Comparison of ENCODE assay signal across 8 cellular contexts in the genomic region with DNA sequence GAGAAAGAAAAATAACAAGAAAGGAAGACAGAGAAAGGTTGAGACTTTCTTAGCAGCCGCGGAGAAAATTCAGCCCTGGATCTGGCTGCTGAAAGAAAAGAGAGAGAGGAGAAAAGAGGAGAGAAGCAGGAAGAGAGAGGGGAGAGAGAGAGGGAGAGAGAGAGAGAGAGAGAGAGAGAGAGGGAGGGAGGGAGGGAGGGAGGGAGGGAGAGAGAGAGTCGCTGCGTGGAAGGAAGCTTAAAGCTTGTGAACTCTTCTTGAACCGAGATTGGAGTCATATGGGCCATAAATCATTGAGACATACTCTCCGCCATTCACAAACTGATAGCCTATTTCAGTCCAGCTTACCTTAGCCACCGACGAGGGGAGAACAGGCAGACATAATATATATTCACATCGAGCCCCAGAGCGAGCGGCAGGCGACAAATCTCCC. TPM values are rescaled to one million over a fixed set of nuclear protein-coding genes. Genes with fewer than 3 reads are reported as not detected.
DNase-seq lines count a peak whose midpoint lies in the region; ATAC-seq, FAIRE-seq and TF ChIP-seq lines count a peak whose summit lies in the region.

No MANE protein-coding gene starts in this region.

- FAIRE-seq in D721Med (lab: Jason Lieb, UNC), result no peak

- H3K27me3 Mint-ChIP-seq in activated CD4-positive, alpha-beta T cell treated with anti-CD3 and anti-CD28 coated beads for 36 hours, result peaks cover 30% of the 10 kb centered on the region
- H3K27me3 Mint-ChIP-seq in neural crest cell (ENCODE audit: low read depth), result peaks cover 99% of the 10 kb centered on the region

- CTCF ChIA-PET in activated CD4-positive, alpha-beta T cell treated with anti-CD3 and anti-CD28 coated beads for 36 hours (lab: Charles Lee), result interaction anchor here (0.7 kb wide), 1 partner anchor 15 kb away, joined by 4 read pairs; no protein-coding TSS in a partner anchor
- CTCF ChIA-PET in PC-3 (lab: Charles Lee), result interaction anchor here (0.8 to 1.1 kb wide), 2 partner anchors 54 to 203 kb away, joined by 4 to 5 read pairs; no protein-coding TSS in a partner anchor

- POLR2A ChIA-PET in activated CD4-positive, alpha-beta T cell treated with anti-CD3 and anti-CD28 coated beads for 36 hours (lab: Charles Lee), result no interaction called here
- POLR2A ChIA-PET in PC-3 (lab: Charles Lee; ENCODE audit: unreplicated experiment), result interaction anchor here (0.5 to 0.6 kb wide), 2 partner anchors 15 to 507 kb away, joined by 3 to 9 read pairs; no protein-coding TSS in a partner anchor

- TF ChIP-seq CTCF in PC-3 (conservative IDR thresholded peaks at IDR 0.05; ENCODE audit: low read depth, low read length) (no peak), epithelial cell of proximal tubule (conservative IDR thresholded peaks at IDR 0.05; ENCODE audit: low read depth, low read length) (no peak), neural crest cell (conservative IDR thresholded peaks at IDR 0.05) (no peak), D721Med (IDR thresholded peaks at IDR 0.05; ENCODE audit: insufficient read depth, missing control alignments) (no peak)

- H3K4me1 ChIP-seq in PC-3 (ENCODE audit: insufficient read depth, low read length), result peaks cover 25% of the 10 kb centered on the region

- intact Hi-C loops in activated CD4-positive, alpha-beta T cell treated with anti-CD3 and anti-CD28 coated beads for 36 hours (cut with DNase I, micrococcal nuclease), result loop anchor here in 1 of 2 experiments (2.0 kb wide), 1 partner anchor 62 kb away; no protein-coding TSS in a partner anchor
- intact Hi-C loops in PC-3 (cut with micrococcal nuclease), result loop anchor here (5.0 kb wide), 1 partner anchor 58 kb away; no protein-coding TSS in a partner anchor

- no peaks in the 10 kb centered on the region for H3K36me3 ChIP-seq in PC-3 (ENCODE audit: low read depth, low read length)

- H3K9me3 ChIP-seq in PC-3 (ENCODE audit: low read length), result no peaks in the 10 kb centered on the region

- 0 out of 2 replicates have a peak overlapping the region, but pooled peaks have one; percentile 8 for H3K27ac ChIP-seq in PC-3 (ENCODE audit: low read length)

- H3K9me3 Mint-ChIP-seq in activated CD4-positive, alpha-beta T cell treated with anti-CD3 and anti-CD28 coated beads for 36 hours (ENCODE audit: low read depth), result no peaks in the 10 kb centered on the region
- no peaks in the 10 kb centered on the region for H3K9me3 Mint-ChIP-seq in neural crest cell

- H3K4me3 ChIP-seq in PC-3 (ENCODE audit: low read length), result peak overlapping the region; percentile 67
- H3K4me3 ChIP-seq in epithelial cell of proximal tubule (ENCODE audit: low read depth, low read length), result peak overlapping the region; percentile 50

- peak overlapping the region; percentile 53 for H3K4me3 Mint-ChIP-seq in activated CD4-positive, alpha-beta T cell treated with anti-CD3 and anti-CD28 coated beads for 36 hours
- H3K4me3 Mint-ChIP-seq in neural crest cell, result peak overlapping the region; percentile 78

- H3K79me2 ChIP-seq in PC-3 (ENCODE audit: low read length), result no peaks in the 10 kb centered on the region; the same call in 1 of the 2 replicates

- no peaks in the 10 kb centered on the region for H3K9me2 ChIP-seq in PC-3 (replicated peaks; ENCODE audit: low read length)

- no peaks in the 10 kb centered on the region for H3K36me3 Mint-ChIP-seq in activated CD4-positive, alpha-beta T cell treated with anti-CD3 and anti-CD28 coated beads for 36 hours (ENCODE audit: low read depth)
- peaks cover 4% of the 10 kb centered on the region for H3K36me3 Mint-ChIP-seq in neural crest cell (ENCODE audit: low read depth)

- H3K9ac ChIP-seq in PC-3 (ENCODE audit: low read length), result peak overlapping the region; percentile 68

- H4K20me1 ChIP-seq in PC-3 (ENCODE audit: low read length), result no peaks in the 10 kb centered on the region

- peak; percentile 55 for ATAC-seq in activated CD4-positive, alpha-beta T cell treated with anti-CD3 and anti-CD28 coated beads for 36 hours
- peak; percentile 55 for ATAC-seq in PC-3
- no peak for ATAC-seq in HG03039 (IDR thresholded peaks at IDR 0.05; ENCODE audit: unreplicated experiment)
- no peak for ATAC-seq in GM21390 (IDR thresholded peaks at IDR 0.05; ENCODE audit: unreplicated experiment)

- H3K27ac Mint-ChIP-seq in activated CD4-positive, alpha-beta T cell treated with anti-CD3 and anti-CD28 coated beads for 36 hours, result no peak overlapping the region
- H3K27ac Mint-ChIP-seq in neural crest cell (ENCODE audit: unreplicated experiment), result no peak overlapping the region

- H3K4me1 Mint-ChIP-seq in activated CD4-positive, alpha-beta T cell treated with anti-CD3 and anti-CD28 coated beads for 36 hours, result peaks cover 2% of the 10 kb centered on the region
- H3K4me1 Mint-ChIP-seq in neural crest cell, result peaks cover 51% of the 10 kb centered on the region

- no peak for DNase-seq in activated CD4-positive, alpha-beta T cell treated with anti-CD3 and anti-CD28 coated beads for 36 hours
- no peak for DNase-seq in activated CD4-positive, alpha-beta T cell treated with anti-CD3 and anti-CD28 coated beads, Interleukin-2, amount 50 U/mL, for 48 hours
- DNase-seq in PC-3 (peak; percentile 72), epithelial cell of proximal tubule (ENCODE audit: low read depth) (no peak), neural crest cell (ENCODE audit: low read depth, low spot score) (no peak), D721Med (ENCODE audit: insufficient read length, low spot score) (no peak)

- peak overlapping the region; percentile 92 for H3K4me2 ChIP-seq in PC-3 (ENCODE audit: low read length)

- peak overlapping the region; percentile 70 for H2AFZ ChIP-seq in PC-3 (ENCODE audit: low read length)

- no TSS peak for BruUV-seq in PC-3 (replicated peaks; lab: Mats Ljungman, UMichigan)

- no peaks in the 10 kb centered on the region for H3F3A ChIP-seq in PC-3 (ENCODE audit: low read length, unreplicated experiment)

- no peaks in the 10 kb centered on the region for H3K27me3 ChIP-seq in PC-3 (ENCODE audit: low read length)

RNA-seq across cellular contexts. Expression of a gene that starts 10.3 kb away (rescaled TPM):
- total RNA-seq in activated CD4-positive, alpha-beta T cell treated with anti-CD3 and anti-CD28 coated beads for 36 hours, result 1 to 10 TPM; 2.8 to 3.3 TPM
- total RNA-seq in PC-3 (2014; rRNA removed), result 1.1 TPM in 1 of 2 replicates, not detected in the other
- total RNA-seq in epithelial cell of proximal tubule, result 21.1 and 43.7 TPM in 2 replicates
- total RNA-seq in neural crest cell, result 60.0 and 60.9 TPM in 2 replicates

RNA-seq across cellular contexts. Expression of a gene that starts 23.0 kb away (rescaled TPM):
- total RNA-seq in activated CD4-positive, alpha-beta T cell treated with anti-CD3 and anti-CD28 coated beads for 36 hours, result 1 to 10 TPM in 1 of 2 experiments, under 1 TPM in 1; 0.66 to 1.1 TPM
- total RNA-seq in PC-3 (2014; rRNA removed), result 0.22 and 0.58 TPM in 2 replicates
- 4.3 and 5.7 TPM in 2 replicates for total RNA-seq in epithelial cell of proximal tubule
- 4.4 and 5.0 TPM in 2 replicates for total RNA-seq in neural crest cell

RNA-seq across cellular contexts. Expression of a gene that starts 24.4 kb away (rescaled TPM):
- not detected for total RNA-seq in activated CD4-positive, alpha-beta T cell treated with anti-CD3 and anti-CD28 coated beads for 36 hours
- total RNA-seq in PC-3 (2014; rRNA removed) (not detected in 2 replicates), epithelial cell of proximal tubule (not detected in 2 replicates), neural crest cell (2.7 and 3.6 TPM in 2 replicates)

RNA-seq across cellular contexts. Expression of a gene that starts 34.8 kb away (rescaled TPM):
- total RNA-seq in activated CD4-positive, alpha-beta T cell treated with anti-CD3 and anti-CD28 coated beads for 36 hours, result 1 to 10 TPM in 1 of 2 experiments, under 1 TPM in 1; 0.47 to 1.2 TPM
- total RNA-seq in PC-3 (2014; rRNA removed) (6.0 and 8.8 TPM in 2 replicates), epithelial cell of proximal tubule (22.6 and 49.9 TPM in 2 replicates), neural crest cell (21.9 and 22.8 TPM in 2 replicates)

RNA-seq across cellular contexts. Expression of a gene that starts 38.4 kb away (rescaled TPM):
- total RNA-seq in activated CD4-positive, alpha-beta T cell treated with anti-CD3 and anti-CD28 coated beads for 36 hours, result not detected
- 0.40 and 0.95 TPM in 2 replicates for total RNA-seq in PC-3 (2014; rRNA removed)
- total RNA-seq in epithelial cell of proximal tubule, result 2.8 and 5.5 TPM in 2 replicates
- total RNA-seq in neural crest cell, result 2.3 and 2.6 TPM in 2 replicates

Comparison
In these comparisons a context has a peak if more than half of its experiments do, and no peak if none do; other contexts are left out.
1. ATAC-seq: peak in activated CD4-positive, alpha-beta T cell treated with anti-CD3 and anti-CD28 coated beads for 36 hours (single experiment) and PC-3 (single experiment); none in HG03039 (single experiment) and GM21390 (single experiment).